In the genomic region with DNA sequence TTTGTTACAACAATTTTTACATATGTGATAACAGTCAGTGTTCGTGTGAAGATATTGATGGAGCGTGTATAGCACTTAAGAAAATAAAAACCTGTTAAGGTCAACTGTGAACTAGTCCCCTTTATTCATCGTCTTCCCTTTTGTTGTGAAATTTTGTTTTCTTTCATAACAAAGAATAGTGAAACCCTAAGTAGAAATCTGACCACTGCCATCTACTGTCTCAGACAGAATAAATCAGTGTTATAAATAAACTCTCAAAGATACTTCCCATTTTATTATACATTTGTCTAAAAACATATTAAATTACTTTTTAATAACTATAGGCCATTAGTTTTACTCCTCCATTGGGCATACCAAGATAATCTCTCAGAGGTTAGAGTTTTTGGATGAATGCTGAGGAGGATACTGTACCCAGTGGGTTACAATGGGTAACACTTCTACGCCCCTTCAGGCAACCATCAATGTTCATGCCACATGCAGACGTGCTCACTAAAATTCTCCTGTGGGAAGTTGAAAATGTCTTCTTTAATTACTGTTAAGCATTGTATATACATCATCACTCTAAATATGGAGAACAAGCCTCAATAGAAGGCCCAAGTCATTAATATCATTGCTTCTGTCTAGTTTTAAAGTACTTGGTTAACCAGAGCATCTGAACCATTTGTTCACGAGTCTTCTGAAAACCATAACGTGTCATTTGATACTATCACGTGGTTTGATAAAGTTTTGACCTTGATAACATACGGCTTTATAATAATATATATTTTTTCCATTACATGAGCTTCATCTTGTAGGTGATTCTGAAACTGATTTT, we compare ENCODE assay signal across 11 cellular contexts.
DNase-seq lines count a peak whose midpoint lies in the region; ATAC-seq and TF ChIP-seq lines count a peak whose summit lies in the region.
"Had no signal": no experiment of that assay in that cellular context is flagged by ENCODE, and none has a peak within 500 bp of the region (broad histone marks: within the 10 kb centered on the region; RNA-seq: fewer than 3 reads in every experiment).

No MANE protein-coding gene starts in this region.

- H3K27ac Mint-ChIP-seq in activated T-helper 17 cell treated with anti-CD3 and anti-CD28 coated beads, Interleukin-2, amount 50 U/mL, for 72 hours: no peak overlapping the region
- H3K27ac Mint-ChIP-seq in mesothelial cell of epicardium: no peak overlapping the region

- H3K4me1 ChIP-seq in BLaER1 treated with 17β-estradiol and CSF1 and Interleukin-3, amounts not matched to agents 10 nM and 100 nM: peaks cover 39 to 78% (median 59%) of the 10 kb centered on the region in 10 experiments
- peaks cover 0 to 38% (median 0%) of the 10 kb centered on the region in 12 donors for H3K4me1 ChIP-seq in heart left ventricle

- ATAC-seq in GM19397 (IDR thresholded peaks at IDR 0.05; ENCODE audit: unreplicated experiment) (peak; percentile 28), HG03095 (IDR thresholded peaks at IDR 0.05; ENCODE audit: unreplicated experiment) (peak; percentile 32), heart left ventricle (no peak)
- ATAC-seq in activated T-helper 17 cell treated with anti-CD3 and anti-CD28 coated beads, Interleukin-2, amount 50 U/mL, for 72 hours (replicated peaks): peak; percentile 19

- no peaks in the 10 kb centered on the region for H4K20me1 ChIP-seq in BLaER1 treated with 17β-estradiol and CSF1 and Interleukin-3, amounts not matched to agents 10 nM and 100 nM

- DNase-seq in DMS79 (lab: John Stamatoyannopoulos, UW) (no peak), mesothelial cell of epicardium (ENCODE audit: low spot score in 2 of 2, unreplicated experiment in 2 of 2) (no peak), HuH-7 (ENCODE audit: low spot score) (no peak), heart left ventricle (no peak)
- DNase-seq: SHP77 treated with DMSO at 0.1 percent for 48 hours had no signal

- no peaks in the 10 kb centered on the region for H3K9me3 ChIP-seq in BLaER1 treated with 17β-estradiol and CSF1 and Interleukin-3, amounts not matched to agents 10 nM and 100 nM (replicated peaks in 1 of 11)
- no peaks in the 10 kb centered on the region for H3K9me3 ChIP-seq in heart left ventricle

- WGBS in heart left ventricle, 4 donors: 72 to 83% (median 78%) methylated on average over 9 of the region's 9 CpGs

- H3K36me3 ChIP-seq in BLaER1 treated with 17β-estradiol and CSF1 and Interleukin-3, amounts not matched to agents 10 nM and 100 nM: no peaks in the 10 kb centered on the region
- no peaks in the 10 kb centered on the region for H3K36me3 ChIP-seq in heart left ventricle

- peak overlapping the region in 6 of 11 experiments; percentile 54 to 88 (median 75); a peak in 10 of 22 replicates for H3K9ac ChIP-seq in BLaER1 treated with 17β-estradiol and CSF1 and Interleukin-3, amounts not matched to agents 10 nM and 100 nM
- H3K9ac ChIP-seq: KMS-11 had no signal

- peak overlapping the region in 10 of 11 experiments; percentile 21 to 95 (median 82); a peak in 17 of 22 replicates for H3K27ac ChIP-seq in BLaER1 treated with 17β-estradiol and CSF1 and Interleukin-3, amounts not matched to agents 10 nM and 100 nM
- H3K27ac ChIP-seq in heart left ventricle: peak overlapping the region in 1 of 12 donors; percentile 74
- H3K27ac ChIP-seq: KMS-11 had no signal

- peaks cover 10% of the 10 kb centered on the region for H3K4me1 Mint-ChIP-seq in activated T-helper 17 cell treated with anti-CD3 and anti-CD28 coated beads, Interleukin-2, amount 50 U/mL, for 72 hours
- H3K4me1 Mint-ChIP-seq in mesothelial cell of epicardium: no peaks in the 10 kb centered on the region

- H3K4me2 ChIP-seq in BLaER1 treated with 17β-estradiol and CSF1 and Interleukin-3, amounts not matched to agents 10 nM and 100 nM: peak overlapping the region; percentile 36 to 95 (median 67); a peak in 18 of 22 replicates
- H3K4me2 ChIP-seq: KMS-11 had no signal

- H3K4me3 ChIP-seq in BLaER1 treated with 17β-estradiol and CSF1 and Interleukin-3, amounts not matched to agents 10 nM and 100 nM: no peak overlapping the region
- H3K4me3 ChIP-seq in heart left ventricle: peak overlapping the region in 1 of 12 donors; percentile 13
- H3K4me3 ChIP-seq: lung had no signal

- no peaks in the 10 kb centered on the region for H3K9me3 Mint-ChIP-seq in activated T-helper 17 cell treated with anti-CD3 and anti-CD28 coated beads, Interleukin-2, amount 50 U/mL, for 72 hours
- H3K9me3 Mint-ChIP-seq in mesothelial cell of epicardium: no peaks in the 10 kb centered on the region

- no peaks in the 10 kb centered on the region for H3K27me3 ChIP-seq in BLaER1 treated with 17β-estradiol and CSF1 and Interleukin-3, amounts not matched to agents 10 nM and 100 nM
- H3K27me3 ChIP-seq in heart left ventricle: no peaks in the 10 kb centered on the region

- TF ChIP-seq CTCF in mesothelial cell of epicardium (IDR thresholded peaks at IDR 0.05; ENCODE audit: unreplicated experiment): no peak
- TF ChIP-seq CTCF in heart left ventricle (IDR thresholded peaks at IDR 0.05): peak in 1 of 12 donors; percentile 8

- H3K36me3 Mint-ChIP-seq in activated T-helper 17 cell treated with anti-CD3 and anti-CD28 coated beads, Interleukin-2, amount 50 U/mL, for 72 hours (ENCODE audit: low read depth): no peaks in the 10 kb centered on the region
- H3K36me3 Mint-ChIP-seq in mesothelial cell of epicardium: no peaks in the 10 kb centered on the region

- intact Hi-C loops in heart left ventricle (cut with DNase I): no loop called here

- no peak for TF ChIP-seq POLR2A in heart left ventricle (IDR thresholded peaks at IDR 0.05)

- peak overlapping the region; percentile 26 for H3K4me3 Mint-ChIP-seq in activated T-helper 17 cell treated with anti-CD3 and anti-CD28 coated beads, Interleukin-2, amount 50 U/mL, for 72 hours
- H3K4me3 Mint-ChIP-seq in mesothelial cell of epicardium: no peak overlapping the region

- H3K27me3 Mint-ChIP-seq in activated T-helper 17 cell treated with anti-CD3 and anti-CD28 coated beads, Interleukin-2, amount 50 U/mL, for 72 hours: no peaks in the 10 kb centered on the region
- H3K27me3 Mint-ChIP-seq in mesothelial cell of epicardium (ENCODE audit: low read depth): peaks cover 4% of the 10 kb centered on the region

Comparison
In these comparisons a context has a peak if more than half of its experiments do, and no peak if none do; other contexts are left out.
1. ATAC-seq: peak in GM19397 (single experiment), HG03095 (single experiment) and activated T-helper 17 cell treated with anti-CD3 and anti-CD28 coated beads, Interleukin-2, amount 50 U/mL, for 72 hours (single experiment); none in heart left ventricle (0 of 4).